9 cellular contexts compared by ENCODE assay signal in the genomic region with DNA sequence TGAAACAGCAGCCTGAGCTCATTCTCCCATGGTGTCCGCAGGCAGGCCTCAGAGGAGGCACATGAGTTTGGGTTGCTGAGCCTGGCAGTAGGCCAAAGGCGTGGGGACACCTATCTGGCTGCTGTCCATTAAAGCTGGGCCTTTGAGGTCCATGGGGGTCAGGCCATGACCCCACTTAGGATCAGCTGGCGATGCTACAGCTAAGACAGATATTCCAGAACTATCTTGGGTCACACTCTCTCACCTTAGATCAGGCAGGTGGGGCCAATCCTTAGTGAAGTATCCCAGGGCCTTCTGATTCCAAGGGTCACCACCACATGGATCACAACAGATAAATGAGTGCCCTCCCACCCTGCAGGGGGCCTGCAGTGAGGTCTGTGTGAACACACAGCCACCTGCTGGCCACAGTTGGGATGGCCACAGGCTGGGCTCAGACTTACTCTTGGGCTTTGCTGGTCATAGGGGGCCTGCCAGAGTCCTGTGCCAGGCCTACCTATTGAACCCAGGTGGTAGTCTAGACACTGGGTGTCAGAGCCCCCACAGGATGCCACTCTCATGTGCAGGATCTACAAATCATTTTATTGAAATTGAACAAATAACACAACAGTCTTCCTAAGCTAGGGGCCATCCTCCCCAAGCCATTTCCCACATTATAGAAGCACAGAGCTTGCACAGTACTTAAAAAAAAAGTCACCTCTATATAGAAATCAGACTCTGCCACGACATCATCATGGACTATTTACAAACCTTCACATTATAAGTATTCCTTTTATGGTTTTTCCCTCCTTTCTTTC. TPM values are rescaled to one million over a fixed set of nuclear protein-coding genes. Genes with fewer than 3 reads are reported as not detected.
DNase-seq lines count a peak whose midpoint lies in the region; ATAC-seq and TF ChIP-seq lines count a peak whose summit lies in the region.
"Had no signal": no experiment of that assay in that cellular context is flagged by ENCODE, and none has a peak within 500 bp of the region (broad histone marks: within the 10 kb centered on the region; RNA-seq: fewer than 3 reads in every experiment).

No MANE protein-coding gene starts in this region.

- intact Hi-C loops in dorsolateral prefrontal cortex (cut with DNase I) = loop anchor here (1.0 to 5.0 kb wide), 3 partner anchors 32 to 87 kb away; a partner anchor contains a TSS

- peak overlapping the region; percentile 33 to 100 (median 96) for H3K27ac ChIP-seq in dorsolateral prefrontal cortex

- H3K4me3 ChIP-seq in dorsolateral prefrontal cortex = peak overlapping the region in 2 of 59 donors; percentile 2 to 9

- no peaks in the 10 kb centered on the region for H3K36me3 Mint-ChIP-seq in memory B cell

- no peaks in the 10 kb centered on the region for H3K27me3 Mint-ChIP-seq in memory B cell

- H3K4me3 Mint-ChIP-seq in memory B cell = no peak overlapping the region

- H3K27ac Mint-ChIP-seq in memory B cell = no peak overlapping the region

- TF ChIP-seq CTCF in dorsolateral prefrontal cortex (IDR thresholded peaks at IDR 0.05 in 54 of 56, conservative IDR thresholded peaks at IDR 0.05 in 2 of 56; ENCODE audit: low read depth in 1 of 56, partially characterized antibody in 56 of 56) = peak; percentile 50 to 97 (median 92)

- no peaks in the 10 kb centered on the region for H3K27me3 ChIP-seq in dorsolateral prefrontal cortex

- DNase-seq in NCI-H2227 (lab: John Stamatoyannopoulos, UW; ENCODE audit: unreplicated experiment) (peak; percentile 81), NCI-H2227 treated with DMSO at 0.1 percent for 48 hours (lab: John Stamatoyannopoulos, UW) (no peak), NCI-H524 (lab: John Stamatoyannopoulos, UW) (peak; percentile 33 to 61), dorsolateral prefrontal cortex (peak in 8 of 10 donors; percentile 63 to 84 (median 78)), memory B cell (ENCODE audit: low spot score in 2 of 2) (no peak)
- DNase-seq in activated CD4-positive, alpha-beta T cell treated with anti-CD3 and anti-CD28 coated beads, Interleukin-2, amount 50 U/mL, for 48 hours = peak; percentile 68 to 76
- peak; percentile 5 to 46 (median 34) for DNase-seq in stimulated activated naive CD4-positive, alpha-beta T cell (lab: John Stamatoyannopoulos, UW)

- peak; percentile 10 for ATAC-seq in memory B cell (ENCODE audit: low read depth)
- ATAC-seq in HG03097 (IDR thresholded peaks at IDR 0.05; ENCODE audit: low FRiP score, unreplicated experiment) = no peak

- no peaks in the 10 kb centered on the region for H3K9me3 Mint-ChIP-seq in memory B cell

- peaks cover 25% of the 10 kb centered on the region for H3K4me1 Mint-ChIP-seq in memory B cell

RNA-seq across cellular contexts. Expression of a gene that starts 2.0 kb away (rescaled TPM):
- 10 to 100 TPM in 113 of 120 experiments, 1 to 10 TPM in 7; 8.2 to 50.6 (median 18.6) TPM for total RNA-seq in dorsolateral prefrontal cortex

RNA-seq across cellular contexts. Expression of a gene that starts 3.5 kb away (rescaled TPM):
- 10 to 100 TPM; 29.2 to 71.0 (median 52.4) TPM for total RNA-seq in dorsolateral prefrontal cortex

RNA-seq across cellular contexts. Expression of a gene that starts 16.1 kb away (rescaled TPM):
- 10 to 100 TPM; 10.1 to 23.5 (median 15.5) TPM for total RNA-seq in dorsolateral prefrontal cortex

RNA-seq across cellular contexts. Expression of a gene that starts 21.0 kb away (rescaled TPM):
- total RNA-seq in dorsolateral prefrontal cortex = 1 to 10 TPM; 1.1 to 7.6 (median 3.1) TPM

RNA-seq across cellular contexts. Expression of a gene that starts 21.2 kb away (rescaled TPM):
- 1 to 10 TPM; 1.1 to 8.1 (median 3.0) TPM for total RNA-seq in dorsolateral prefrontal cortex
- total RNA-seq: mononuclear cell had no signal

Comparison
In these comparisons a context has a peak if more than half of its experiments do, and no peak if none do; other contexts are left out.
1. DNase-seq: peak in NCI-H2227 (single experiment), NCI-H524 (2 of 2), activated CD4-positive, alpha-beta T cell treated with anti-CD3 and anti-CD28 coated beads, Interleukin-2, amount 50 U/mL, for 48 hours (2 of 2), dorsolateral prefrontal cortex (8 of 10) and stimulated activated naive CD4-positive, alpha-beta T cell (6 of 6); none in NCI-H2227 treated with DMSO at 0.1 percent for 48 hours (single experiment) and memory B cell (0 of 2).